17 cellular contexts compared by ENCODE assay signal in genomic region chr7:77245015-77245755, GRCh38. TPM values are rescaled to one million over a fixed set of nuclear protein-coding genes. Genes with fewer than 3 reads are reported as not detected.
DNase-seq lines count a peak whose midpoint lies in the region; ATAC-seq, FAIRE-seq and TF ChIP-seq lines count a peak whose summit lies in the region.
"Had no signal": no experiment of that assay in that cellular context is flagged by ENCODE, and none has a peak within 500 bp of the region (broad histone marks: within the 10 kb centered on the region; RNA-seq: fewer than 3 reads in every experiment).

No MANE protein-coding gene starts in this region.

- peaks cover 44% of the 10 kb centered on the region for H3K4me1 Mint-ChIP-seq in CD14-positive monocyte
- H3K4me1 Mint-ChIP-seq: activated B cell treated with CpG ODN at 0.5 μM for 24 hours; stimulated activated effector memory CD8-positive, alpha-beta T cell treated with anti-CD3 and anti-CD28 coated beads, Interleukin-12 subunit alpha, Interleukin-12 subunit beta, amount 100 ng/mL, for 72 hours had no signal

- H3K4me1 ChIP-seq in pancreas, result peaks cover 0 to 7% (median 0%) of the 10 kb centered on the region in 3 donors
- H3K4me1 ChIP-seq: vagina had no signal

- peak overlapping the region in 3 of 7 donors; percentile 1 to 15 (median 6) for H3K27ac Mint-ChIP-seq in CD14-positive monocyte
- H3K27ac Mint-ChIP-seq: activated B cell treated with CpG ODN at 0.5 μM for 24 hours; activated naive CD4-positive, alpha-beta T cell treated with anti-CD3 and anti-CD28 coated beads, Interleukin-2, amount 50 U/mL, for 72 hours; GM23338; stimulated activated effector memory CD8-positive, alpha-beta T cell treated with anti-CD3 and anti-CD28 coated beads, Interleukin-12 subunit alpha, Interleukin-12 subunit beta, amount 100 ng/mL, for 72 hours had no signal

- no peak; the same call in 2 of the 3 replicates for ATAC-seq in SK-N-SH treated with all-trans-retinoic acid at 6 μM for 48 hours
- peak; percentile 92 for ATAC-seq in left ventricle myocardium superior
- ATAC-seq in pancreas, result peak in 3 of 4 donors; percentile 66 to 78 (median 70)
- ATAC-seq in HG03378 (IDR thresholded peaks at IDR 0.05; ENCODE audit: unreplicated experiment), result no peak
- no peak for ATAC-seq in GM18870 (IDR thresholded peaks at IDR 0.05; ENCODE audit: unreplicated experiment)
- ATAC-seq: GM23338 had no signal

- no peaks in the 10 kb centered on the region for H3K36me3 ChIP-seq in pancreas

- no peaks in the 10 kb centered on the region for H3K27me3 Mint-ChIP-seq in CD14-positive monocyte (ENCODE audit: low read depth in 3 of 3)
- H3K27me3 Mint-ChIP-seq: activated B cell treated with CpG ODN at 0.5 μM for 24 hours had no signal

- 28 to 32% methylated on average over 7 of the region's 7 CpGs for WGBS in pancreas, 2 donors

- no peaks in the 10 kb centered on the region for H3K9me3 ChIP-seq in pancreas
- H3K9me3 ChIP-seq: vagina had no signal

- intact Hi-C loops in CD14-positive monocyte (cut with micrococcal nuclease), result loop anchor here (5.0 to 10.0 kb wide), 2 partner anchors 82 to 120 kb away; partner anchors contain the start of gene CCDC146 (in 2 of the 2)
- intact Hi-C loops in left ventricle myocardium superior (cut with micrococcal nuclease), result loop anchor here (5.0 kb wide), 1 partner anchor 82 kb away; no protein-coding TSS in a partner anchor
- intact Hi-C loops in pancreas (cut with DNase I), result no loop called here

- H3K9me3 Mint-ChIP-seq in CD14-positive monocyte, result no peaks in the 10 kb centered on the region
- H3K9me3 Mint-ChIP-seq: activated B cell treated with CpG ODN at 0.5 μM for 24 hours; activated naive CD4-positive, alpha-beta T cell treated with anti-CD3 and anti-CD28 coated beads, Interleukin-2, amount 50 U/mL, for 72 hours; GM23338; stimulated activated effector memory CD8-positive, alpha-beta T cell treated with anti-CD3 and anti-CD28 coated beads, Interleukin-12 subunit alpha, Interleukin-12 subunit beta, amount 100 ng/mL, for 72 hours had no signal

- no peak overlapping the region for H3K27ac ChIP-seq in pancreas
- H3K27ac ChIP-seq: vagina had no signal

- H3K36me3 Mint-ChIP-seq in CD14-positive monocyte, result peaks cover 0 to 5% of the 10 kb centered on the region in 2 donors
- H3K36me3 Mint-ChIP-seq: activated naive CD4-positive, alpha-beta T cell treated with anti-CD3 and anti-CD28 coated beads, Interleukin-2, amount 50 U/mL, for 72 hours; stimulated activated effector memory CD8-positive, alpha-beta T cell treated with anti-CD3 and anti-CD28 coated beads, Interleukin-12 subunit alpha, Interleukin-12 subunit beta, amount 100 ng/mL, for 72 hours had no signal

- H3K4me3 Mint-ChIP-seq in CD14-positive monocyte, result peak overlapping the region; percentile 4 to 78
- H3K4me3 Mint-ChIP-seq: activated B cell treated with CpG ODN at 0.5 μM for 24 hours; GM23338; stimulated activated effector memory CD8-positive, alpha-beta T cell treated with anti-CD3 and anti-CD28 coated beads, Interleukin-12 subunit alpha, Interleukin-12 subunit beta, amount 100 ng/mL, for 72 hours had no signal

- H3K27me3 ChIP-seq in pancreas, result no peaks in the 10 kb centered on the region
- H3K27me3 ChIP-seq: vagina had no signal

- FAIRE-seq in pancreas (lab: Jason Lieb, UNC), result peak; percentile 63

- no peak for DNase-seq in CD14-positive monocyte (ENCODE audit: low spot score)
- DNase-seq in left ventricle myocardium superior, result peak; percentile 67
- peak in 2 of 6 donors; percentile 21 to 24 for DNase-seq in pancreas
- no peak for DNase-seq in C1 segment of cervical spinal cord (lab: John Stamatoyannopoulos, UW)
- no peak for DNase-seq in activated CD4-positive, alpha-beta T cell treated with anti-CD3 and anti-CD28 coated beads, Interleukin-2, amount 50 U/mL, for 1 hour
- DNase-seq: activated B cell treated with CpG ODN at 0.5 μM for 24 hours; COR-L47; GDM1; NCI-H226; stimulated activated CD4-positive, alpha-beta T cell treated with anti-CD3 and anti-CD28 coated beads, Interleukin-4, amount 100 ng/mL, for 4 hours had no signal

- TF ChIP-seq CTCF in CD14-positive monocyte (IDR thresholded peaks at IDR 0.05) (no peak), pancreas (IDR thresholded peaks at IDR 0.05) (no peak)

- no peak overlapping the region for H3K4me3 ChIP-seq in pancreas
- H3K4me3 ChIP-seq: GM23338, vagina had no signal

TF ChIP-seq in SK-N-SH treated with all-trans-retinoic acid at 6 μM for 48 hours, 23 proteins besides CTCF, POLR2A, EP300 and RAD21:
- no peak for TF ChIP-seq RARB (CRISPR knock-in tag; IDR thresholded peaks at IDR 0.05)
- no peak for TF ChIP-seq ZNF565 (CRISPR knock-in tag; conservative IDR thresholded peaks at IDR 0.05; ENCODE audit: low read depth)
- no peak for TF ChIP-seq CSDC2 (CRISPR knock-in tag; IDR thresholded peaks at IDR 0.05)
- no peak for TF ChIP-seq OSR1 (CRISPR knock-in tag; IDR thresholded peaks at IDR 0.05)
- TF ChIP-seq ZNF70 (CRISPR knock-in tag; IDR thresholded peaks at IDR 0.05), result no peak
- TF ChIP-seq ZC3H10 (CRISPR knock-in tag; IDR thresholded peaks at IDR 0.05), result peak; percentile 82
- peak; percentile 56 for TF ChIP-seq ISL1 (CRISPR knock-in tag; IDR thresholded peaks at IDR 0.05)
- no peak for TF ChIP-seq SNAI2 (CRISPR knock-in tag; IDR thresholded peaks at IDR 0.05)
- 0 out of 2 replicates have a peak, but pooled peaks have one; percentile 12 for TF ChIP-seq TCF4 (CRISPR knock-in tag; IDR thresholded peaks at IDR 0.05; ENCODE audit: borderline replicate concordance)
- no peak for TF ChIP-seq ESRRG (CRISPR knock-in tag; IDR thresholded peaks at IDR 0.05)
- TF ChIP-seq PATZ1 (CRISPR knock-in tag; IDR thresholded peaks at IDR 0.05; ENCODE audit: borderline replicate concordance), result no peak
- no peak for TF ChIP-seq TOX (CRISPR knock-in tag; IDR thresholded peaks at IDR 0.05; ENCODE audit: borderline replicate concordance)

RNA-seq across cellular contexts. Expression of gene FGL2, which starts 45.6 kb away (rescaled TPM):
- polyA plus RNA-seq in CD14-positive monocyte (100 to 1,000 TPM; 774 to 775 TPM), pancreas (1 to 10 TPM in 1 of 2 donors, under 1 TPM in 1; 0.68 to 2.4 TPM)
- total RNA-seq in left ventricle myocardium superior (11.9 TPM), pancreas (10 to 100 TPM in 1 of 6 donors, 1 to 10 TPM in 5; 1.3 to 11.8 (median 4.2) TPM)
- total RNA-seq: GM23338 had no signal
- polyA plus RNA-seq: GM23338 had no signal

Comparison
In these comparisons a context has a peak if more than half of its experiments do, and no peak if none do; other contexts are left out.
1. ATAC-seq: peak in left ventricle myocardium superior (single experiment) and pancreas (3 of 4); none in SK-N-SH treated with all-trans-retinoic acid at 6 μM for 48 hours (single experiment), HG03378 (single experiment) and GM18870 (single experiment).
2. intact Hi-C loops: an anchor here in CD14-positive monocyte (5.0 to 10.0 kb wide) and left ventricle myocardium superior (5.0 kb wide); none called in pancreas.